Comparison of ENCODE assay signal across 8 cellular contexts in genomic region chr6:11538799-11539468, GRCh38. TPM values are rescaled to one million over a fixed set of nuclear protein-coding genes. Genes with fewer than 3 reads are reported as not detected.
DNase-seq lines count a peak whose midpoint lies in the region; ATAC-seq and TF ChIP-seq lines count a peak whose summit lies in the region.

No MANE protein-coding gene starts in this region.

- no peaks in the 10 kb centered on the region for H3K27me3 ChIP-seq in right atrium auricular region
- H3K27me3 ChIP-seq in right lobe of liver, result no peaks in the 10 kb centered on the region
- H3K27me3 ChIP-seq in aorta (ENCODE audit: control insufficient read depth in 1 of 2, insufficient read depth in 2 of 2, low read length in 1 of 2), result no peaks in the 10 kb centered on the region

- H3K36me3 ChIP-seq in right atrium auricular region (no peaks in the 10 kb centered on the region), right lobe of liver (no peaks in the 10 kb centered on the region), aorta (ENCODE audit: control insufficient read depth in 1 of 2, insufficient read depth in 2 of 2, low read length in 1 of 2) (no peaks in the 10 kb centered on the region)

- peak overlapping the region; percentile 44 for H3K27ac Mint-ChIP-seq in activated T-helper 1 cell treated with anti-CD3 and anti-CD28 coated beads, Interleukin-12 subunit alpha, Interleukin-12 subunit beta, Interleukin-2, Interleukin-4 antibody, amounts not matched to agents 30 ng/mL and 10 ng/mL and 1 ng/mL, durations not matched to agents 14 hours and 24 hours and 36 hours

- 21% methylated on average over 8 of the region's 8 CpGs for WGBS in right lobe of liver (ENCODE audit: insufficient coverage, low coverage, low lambda C conversion rate, missing lambda C conversion rate)
- WGBS in aorta, 2 donors, result 31 to 36% methylated on average over 8 of the region's 8 CpGs

- no peak for TF ChIP-seq POLR2A in right lobe of liver (IDR thresholded peaks at IDR 0.05)

- H3K27ac ChIP-seq in right atrium auricular region (peak overlapping the region; percentile 73 to 92), right lobe of liver (peak overlapping the region in 1 of 3 donors; percentile 87), aorta (ENCODE audit: low read depth in 1 of 2, low read length in 2 of 2) (no peak overlapping the region)

- no peaks in the 10 kb centered on the region for H3K36me3 Mint-ChIP-seq in activated T-helper 1 cell treated with anti-CD3 and anti-CD28 coated beads, Interleukin-12 subunit alpha, Interleukin-12 subunit beta, Interleukin-2, Interleukin-4 antibody, amounts not matched to agents 30 ng/mL and 10 ng/mL and 1 ng/mL, durations not matched to agents 14 hours and 24 hours and 36 hours (ENCODE audit: low read depth)

- peaks cover 17% of the 10 kb centered on the region for H3K4me1 Mint-ChIP-seq in activated T-helper 1 cell treated with anti-CD3 and anti-CD28 coated beads, Interleukin-12 subunit alpha, Interleukin-12 subunit beta, Interleukin-2, Interleukin-4 antibody, amounts not matched to agents 30 ng/mL and 10 ng/mL and 1 ng/mL, durations not matched to agents 14 hours and 24 hours and 36 hours (ENCODE audit: low read depth)

- H3K9me3 ChIP-seq in right atrium auricular region (no peaks in the 10 kb centered on the region), right lobe of liver (no peaks in the 10 kb centered on the region), aorta (ENCODE audit: control insufficient read depth, low read length) (no peaks in the 10 kb centered on the region)

- peak overlapping the region; percentile 81 for H3K4me3 Mint-ChIP-seq in activated T-helper 1 cell treated with anti-CD3 and anti-CD28 coated beads, Interleukin-12 subunit alpha, Interleukin-12 subunit beta, Interleukin-2, Interleukin-4 antibody, amounts not matched to agents 30 ng/mL and 10 ng/mL and 1 ng/mL, durations not matched to agents 14 hours and 24 hours and 36 hours

- ATAC-seq in left ventricle myocardium superior, result no peak
- ATAC-seq in right lobe of liver, result no peak
- ATAC-seq in aorta (ENCODE audit: low FRiP score), result no peak
- ATAC-seq in GM21360 (IDR thresholded peaks at IDR 0.05; ENCODE audit: unreplicated experiment), result no peak

- peaks cover 65% of the 10 kb centered on the region for H3K27me3 Mint-ChIP-seq in activated T-helper 1 cell treated with anti-CD3 and anti-CD28 coated beads, Interleukin-12 subunit alpha, Interleukin-12 subunit beta, Interleukin-2, Interleukin-4 antibody, amounts not matched to agents 30 ng/mL and 10 ng/mL and 1 ng/mL, durations not matched to agents 14 hours and 24 hours and 36 hours (ENCODE audit: insufficient read depth)

- intact Hi-C loops in left ventricle myocardium superior (cut with micrococcal nuclease), result no loop called here
- intact Hi-C loops in activated T-helper 1 cell treated with anti-CD3 and anti-CD28 coated beads, Interleukin-12 subunit alpha, Interleukin-12 subunit beta, Interleukin-2, Interleukin-4 antibody, amounts not matched to agents 30 ng/mL and 10 ng/mL and 1 ng/mL, durations not matched to agents 14 hours and 24 hours and 36 hours (cut with micrococcal nuclease), result loop anchor here (2.0 to 5.0 kb wide), 5 partner anchors 127 to 1764 kb away; partner anchors contain the start of gene MAK
- intact Hi-C loops in right lobe of liver (cut with DNase I), result no loop called here
- intact Hi-C loops in aorta (cut with DNase I), result no loop called here

- H3K4me3 ChIP-seq in right atrium auricular region, result peak overlapping the region; percentile 72 to 97
- peak overlapping the region; percentile 86 to 94 (median 89) for H3K4me3 ChIP-seq in right lobe of liver
- peak overlapping the region; percentile 72 to 81 for H3K4me3 ChIP-seq in aorta (ENCODE audit: low read length in 2 of 2)

- no peaks in the 10 kb centered on the region for H3K9me3 Mint-ChIP-seq in activated T-helper 1 cell treated with anti-CD3 and anti-CD28 coated beads, Interleukin-12 subunit alpha, Interleukin-12 subunit beta, Interleukin-2, Interleukin-4 antibody, amounts not matched to agents 30 ng/mL and 10 ng/mL and 1 ng/mL, durations not matched to agents 14 hours and 24 hours and 36 hours

- H3K4me1 ChIP-seq in right atrium auricular region, result peaks cover 0 to 16% of the 10 kb centered on the region in 2 donors
- peaks cover 0 to 26% (median 5%) of the 10 kb centered on the region in 4 donors for H3K4me1 ChIP-seq in right lobe of liver
- no peaks in the 10 kb centered on the region for H3K4me1 ChIP-seq in aorta (ENCODE audit: control insufficient read depth in 1 of 2, insufficient read depth in 2 of 2, low read length in 2 of 2)

- no peak for DNase-seq in right atrium auricular region (ENCODE audit: low spot score)
- no peak for DNase-seq in left ventricle myocardium superior
- no peak for DNase-seq in activated T-helper 1 cell treated with anti-CD3 and anti-CD28 coated beads, Interleukin-12 subunit alpha, Interleukin-12 subunit beta, Interleukin-2, Interleukin-4 antibody, amounts not matched to agents 30 ng/mL and 10 ng/mL and 1 ng/mL, durations not matched to agents 14 hours and 24 hours and 36 hours (ENCODE audit: low spot score)
- no peak for DNase-seq in right lobe of liver
- no peak for DNase-seq in aorta
- DNase-seq in ureter (ENCODE audit: low spot score), result no peak
- no peak for DNase-seq in DMS 273 (lab: John Stamatoyannopoulos, UW; ENCODE audit: unreplicated experiment)

- TF ChIP-seq CTCF in right atrium auricular region (IDR thresholded peaks at IDR 0.05) (no peak), right lobe of liver (IDR thresholded peaks at IDR 0.05) (no peak)

RNA-seq across cellular contexts. Expression of gene TMEM170B, which starts 1.4 kb away (rescaled TPM):
- total RNA-seq in right atrium auricular region (1 to 10 TPM; 3.6 to 3.8 TPM), left ventricle myocardium superior (5.4 TPM), right lobe of liver (1 to 10 TPM; 3.6 to 6.7 (median 5.0) TPM), aorta (1 to 10 TPM; 6.2 to 7.3 TPM), ureter (2.9 TPM)
- total RNA-seq in activated T-helper 1 cell treated with anti-CD3 and anti-CD28 coated beads, Interleukin-12 subunit alpha, Interleukin-12 subunit beta, Interleukin-2, Interleukin-4 antibody, amounts not matched to agents 30 ng/mL and 10 ng/mL and 1 ng/mL, durations not matched to agents 14 hours and 24 hours and 36 hours, result 0.78 and 0.86 TPM in 2 replicates
- 1 to 10 TPM; 1.5 to 2.0 TPM for polyA plus RNA-seq in aorta

Comparison
In these comparisons a context has a peak if more than half of its experiments do, and no peak if none do; other contexts are left out.
1. H3K27ac ChIP-seq: peak in right atrium auricular region (2 of 2); none in aorta (0 of 2).
2. Peak in every context shown above with its lines, with median percentiles within 50 percentile points of each other: H3K4me3 ChIP-seq.